ENCODE assay signal across 8 cellular contexts in genomic region chrX:103253608-103254007, GRCh38. TPM values are rescaled to one million over a fixed set of nuclear protein-coding genes. Genes with fewer than 3 reads are reported as not detected.
A peak's percentile ranks its signal among the peaks of the same experiment; 100 is the strongest.
DNase-seq lines count a peak whose midpoint lies in the region; ATAC-seq and TF ChIP-seq lines count a peak whose summit lies in the region.

No MANE protein-coding gene starts in this region.

- peaks cover 14% of the 10 kb centered on the region for H3K79me2 ChIP-seq in OCI-LY3 (ENCODE audit: low read length)

- TF ChIP-seq CTCF in OCI-LY3 (IDR thresholded peaks at IDR 0.05; ENCODE audit: low read depth, low read length), result no peak

- H3K9ac ChIP-seq in OCI-LY3 (ENCODE audit: low read length), result peak overlapping the region; percentile 79; the same call in 1 of the 2 replicates

- no peaks in the 10 kb centered on the region for H4K20me1 ChIP-seq in OCI-LY3 (ENCODE audit: insufficient read depth, low read length)

- H3K9me3 Mint-ChIP-seq in effector memory CD8-positive, alpha-beta T cell, result no peaks in the 10 kb centered on the region
- no peaks in the 10 kb centered on the region for H3K9me3 Mint-ChIP-seq in naive thymus-derived CD8-positive, alpha-beta T cell

- POLR2A ChIA-PET in naive thymus-derived CD8-positive, alpha-beta T cell (lab: Charles Lee), result interaction anchor here (2.0 kb wide), 1 partner anchor 39 kb away, joined by 8 read pairs; the partner anchor contains the start of gene BEX4

- peaks cover 13 to 17% of the 10 kb centered on the region in 2 donors for H3K4me1 Mint-ChIP-seq in effector memory CD8-positive, alpha-beta T cell (ENCODE audit: low read depth in 2 of 2)
- peaks cover 11 to 22% (median 18%) of the 10 kb centered on the region in 4 donors for H3K4me1 Mint-ChIP-seq in naive thymus-derived CD8-positive, alpha-beta T cell

- H3K4me3 ChIP-seq in OCI-LY3 (ENCODE audit: low read length), result peak overlapping the region; percentile 88

- H3K4me3 Mint-ChIP-seq in effector memory CD8-positive, alpha-beta T cell, result peak overlapping the region; percentile 97 to 98
- peak overlapping the region; percentile 90 to 99 (median 96) for H3K4me3 Mint-ChIP-seq in naive thymus-derived CD8-positive, alpha-beta T cell

- ATAC-seq in effector memory CD8-positive, alpha-beta T cell (replicated peaks), result no peak
- no peak for ATAC-seq in naive thymus-derived CD8-positive, alpha-beta T cell
- ATAC-seq in GM19324 (IDR thresholded peaks at IDR 0.05; ENCODE audit: low FRiP score, unreplicated experiment), result no peak

- H3K27ac Mint-ChIP-seq in effector memory CD8-positive, alpha-beta T cell, result peak overlapping the region; percentile 96 to 97
- peak overlapping the region; percentile 90 to 99 (median 96) for H3K27ac Mint-ChIP-seq in naive thymus-derived CD8-positive, alpha-beta T cell

- no peak overlapping the region for H2AFZ ChIP-seq in OCI-LY3 (ENCODE audit: low read depth, low read length)

- H3K4me2 ChIP-seq in OCI-LY3 (ENCODE audit: low read length), result peak overlapping the region; percentile 86

- no peaks in the 10 kb centered on the region for H3K27me3 Mint-ChIP-seq in effector memory CD8-positive, alpha-beta T cell
- H3K27me3 Mint-ChIP-seq in naive thymus-derived CD8-positive, alpha-beta T cell, result no peaks in the 10 kb centered on the region

- H3K36me3 ChIP-seq in OCI-LY3 (replicated peaks; ENCODE audit: low read depth, low read length), result peaks cover 8% of the 10 kb centered on the region

- H3K9me3 ChIP-seq in OCI-LY3 (ENCODE audit: insufficient read depth, low read length), result no peaks in the 10 kb centered on the region

- H3K27me3 ChIP-seq in OCI-LY3 (ENCODE audit: low read depth, low read length), result no peaks in the 10 kb centered on the region

- H3K36me3 Mint-ChIP-seq in effector memory CD8-positive, alpha-beta T cell (ENCODE audit: insufficient read depth), result peaks cover 4% of the 10 kb centered on the region
- H3K36me3 Mint-ChIP-seq in naive thymus-derived CD8-positive, alpha-beta T cell, result peaks cover 0 to 5% (median 0%) of the 10 kb centered on the region in 3 donors

- peak; percentile 13 for DNase-seq in AG20443 (ENCODE audit: low spot score)
- DNase-seq in effector memory CD8-positive, alpha-beta T cell, result no peak
- no peak for DNase-seq in naive thymus-derived CD8-positive, alpha-beta T cell
- DNase-seq in NCI-H345 treated with DMSO at 0.1 percent for 48 hours (lab: John Stamatoyannopoulos, UW; ENCODE audit: unreplicated experiment), result no peak
- DNase-seq in HuH-7 (ENCODE audit: low spot score), result no peak
- DNase-seq in activated effector memory CD4-positive, alpha-beta T cell treated with anti-CD3 and anti-CD28 coated beads, Interleukin-2, amount 50 U/mL, for 16 hours, result no peak

- H3K4me1 ChIP-seq in OCI-LY3 (ENCODE audit: low read length), result peaks cover 6% of the 10 kb centered on the region; the same call in 1 of the 2 replicates

- H3K27ac ChIP-seq in OCI-LY3 (ENCODE audit: low read length), result no peak overlapping the region

RNA-seq across cellular contexts. Expression of gene TCEAL8, which starts 1.3 kb away (rescaled TPM):
- total RNA-seq in naive thymus-derived CD8-positive, alpha-beta T cell, result 10 to 100 TPM; 25.2 to 26.8 TPM
- polyA plus RNA-seq in naive thymus-derived CD8-positive, alpha-beta T cell, result 10 to 100 TPM; 66.4 to 71.4 (median 69.3) TPM

RNA-seq across cellular contexts. Expression of gene TCEAL5, which starts 22.9 kb away (rescaled TPM):
- total RNA-seq in naive thymus-derived CD8-positive, alpha-beta T cell, result not detected
- not detected for polyA plus RNA-seq in naive thymus-derived CD8-positive, alpha-beta T cell

RNA-seq across cellular contexts. Expression of gene BEX4, which starts 38.7 kb away (rescaled TPM):
- 10 to 100 TPM; 54.3 to 57.2 TPM for total RNA-seq in naive thymus-derived CD8-positive, alpha-beta T cell
- polyA plus RNA-seq in naive thymus-derived CD8-positive, alpha-beta T cell, result 100 to 1,000 TPM in 2 of 3 donors, 10 to 100 TPM in 1; 92.9 to 115 (median 106) TPM

RNA-seq across cellular contexts. Expression of gene BEX2, which starts 57.2 kb away (rescaled TPM):
- 10 to 100 TPM; 30.3 to 33.8 TPM for total RNA-seq in naive thymus-derived CD8-positive, alpha-beta T cell
- 10 to 100 TPM; 87.5 to 98.5 (median 92.1) TPM for polyA plus RNA-seq in naive thymus-derived CD8-positive, alpha-beta T cell
